In genomic region chr4:158282252-158282651, GRCh38 we compare ENCODE assay signal across 18 cellular contexts.
DNase-seq lines count a peak whose midpoint lies in the region.
"Had no signal": no experiment of that assay in that cellular context is flagged by ENCODE, and none has a peak within 500 bp of the region (broad histone marks: within the 10 kb centered on the region; RNA-seq: fewer than 3 reads in every experiment).

No MANE protein-coding gene starts in this region.

- H3K4me3 ChIP-seq in adipocyte (ENCODE audit: low read length), result no peak overlapping the region
- H3K4me3 ChIP-seq: skin epidermis had no signal

- no peak overlapping the region for H3K9ac ChIP-seq in adipocyte (ENCODE audit: low read length)
- H3K9ac ChIP-seq: KMS-11 had no signal

- H3K4me1 ChIP-seq in adipocyte (ENCODE audit: control insufficient read depth, insufficient read depth, low read length), result peaks cover 27% of the 10 kb centered on the region

- no peaks in the 10 kb centered on the region for H3K27me3 ChIP-seq in adipocyte (replicated peaks; ENCODE audit: control insufficient read depth, insufficient read depth, low read length)
- H3K27me3 ChIP-seq: BE2C had no signal

- no peaks in the 10 kb centered on the region for H3K36me3 ChIP-seq in adipocyte (ENCODE audit: control insufficient read depth, insufficient read depth, low read length, severe bottlenecking)
- H3K36me3 ChIP-seq: BE2C had no signal

- intact Hi-C loops in posterior vena cava (cut with DNase I), result no loop called here

- DNase-seq in DMS53 treated with DMSO at 0.1 percent for 48 hours (lab: John Stamatoyannopoulos, UW; ENCODE audit: unreplicated experiment) (peak; percentile 7), LoVo (ENCODE audit: low spot score) (peak; percentile 20), adipocyte (ENCODE audit: low read depth) (peak; percentile 34), islet precursor cell (peak; percentile 62), Kasumi-1 (lab: John Stamatoyannopoulos, UW) (no peak), posterior vena cava (ENCODE audit: low spot score) (no peak), superior temporal gyrus (ENCODE audit: extremely low spot score) (no peak)
- DNase-seq in activated CD4-positive, CD25-positive, alpha-beta regulatory T cell treated with anti-CD3 and anti-CD28 coated beads, Interleukin-2, amount 50 U/mL, for 72 hours, result no peak
- DNase-seq: activated CD8-positive, alpha-beta memory T cell treated with anti-CD3 and anti-CD28 coated beads, Interleukin-2, amount 50 U/mL, for 48 hours; BE2C; caudate nucleus; effector memory CD4-positive, alpha-beta T cell; H7; immature natural killer cell; NCI-H187; stimulated activated naive CD8-positive, alpha-beta T cell treated with anti-CD3 and anti-CD28 coated beads, Interleukin-15, Interleukin-2, amounts not matched to agents 100 U/mL and 50 U/mL, for 24 hours had no signal

- no peaks in the 10 kb centered on the region for H3K9me3 ChIP-seq in adipocyte (ENCODE audit: control insufficient read depth, low read length)
- H3K9me3 ChIP-seq: BE2C had no signal

Comparison
In these comparisons a context has a peak if more than half of its experiments do, and no peak if none do; other contexts are left out.
1. DNase-seq: peak in DMS53 treated with DMSO at 0.1 percent for 48 hours (single experiment), LoVo (single experiment), adipocyte (single experiment) and islet precursor cell (single experiment); none in Kasumi-1 (0 of 2), posterior vena cava (single experiment), superior temporal gyrus (single experiment) and activated CD4-positive, CD25-positive, alpha-beta regulatory T cell treated with anti-CD3 and anti-CD28 coated beads, Interleukin-2, amount 50 U/mL, for 72 hours (single experiment).